Comparison of ENCODE assay signal across 20 cellular contexts in genomic region chr13:70585109-70585508, GRCh38.
"Had no signal": no experiment of that assay in that cellular context is flagged by ENCODE, and none has a peak within 500 bp of the region (broad histone marks: within the 10 kb centered on the region; RNA-seq: fewer than 3 reads in every experiment).

No MANE protein-coding gene starts in this region.

- H3K36me3 Mint-ChIP-seq: memory B cell; natural killer cell treated with Interleukin-12 subunit alpha and Interleukin-12 subunit beta and Interleukin-15 and Interleukin-18, amount 100 ng/mL, for 72 hours; neural progenitor cell; stimulated activated effector memory CD8-positive, alpha-beta T cell treated with anti-CD3 and anti-CD28 coated beads, Interleukin-12 subunit alpha, Interleukin-12 subunit beta, amount 100 ng/mL, for 72 hours; type B pancreatic cell had no signal

- H3K9me3 Mint-ChIP-seq: neural progenitor cell, type B pancreatic cell had no signal

- ATAC-seq: effector memory CD8-positive, alpha-beta T cell; gastroesophageal sphincter; lower lobe of right lung; natural killer cell treated with Interleukin-12 subunit alpha and Interleukin-12 subunit beta and Interleukin-15 and Interleukin-18, amount 100 ng/mL, for 72 hours; right cardiac atrium; stimulated activated effector memory CD8-positive, alpha-beta T cell treated with anti-CD3 and anti-CD28 coated beads, Interleukin-12 subunit alpha, Interleukin-12 subunit beta, amount 100 ng/mL, for 72 hours; stimulated activated naive CD8-positive, alpha-beta T cell treated with anti-CD3 and anti-CD28 coated beads, Interleukin-15, Interleukin-2, amounts not matched to agents 100 U/mL and 50 U/mL, for 24 hours had no signal

- DNase-seq: effector memory CD8-positive, alpha-beta T cell; glutamatergic neuron; left ventricle myocardium inferior; lower lobe of right lung; midbrain; nucleus accumbens; ovary; right cardiac atrium; stimulated activated CD4-positive, alpha-beta T cell treated with anti-CD3 and anti-CD28 coated beads, Interleukin-4, amount 100 ng/mL, for 1 hour; stimulated activated CD8-positive, alpha-beta memory T cell treated with anti-CD3 and anti-CD28 coated beads, Interleukin-4, amount 100 ng/mL, for 48 hours; stimulated activated naive CD8-positive, alpha-beta T cell treated with anti-CD3 and anti-CD28 coated beads, Interleukin-15, Interleukin-2, amounts not matched to agents 100 U/mL and 50 U/mL, for 24 hours; thyroid gland had no signal

- H3K4me3 Mint-ChIP-seq: dendritic cell treated with granulocyte-macrophage colony-stimulating factor and Interleukin-4, amounts not matched to agents 40 ng/mL and 50 ng/mL, for 4 days; effector memory CD8-positive, alpha-beta T cell; memory B cell; natural killer cell treated with Interleukin-12 subunit alpha and Interleukin-12 subunit beta and Interleukin-15 and Interleukin-18, amount 100 ng/mL, for 72 hours; neural progenitor cell; stimulated activated effector memory CD8-positive, alpha-beta T cell treated with anti-CD3 and anti-CD28 coated beads, Interleukin-12 subunit alpha, Interleukin-12 subunit beta, amount 100 ng/mL, for 72 hours; type B pancreatic cell had no signal

- H3K4me1 Mint-ChIP-seq: memory B cell; neural progenitor cell; stimulated activated effector memory CD8-positive, alpha-beta T cell treated with anti-CD3 and anti-CD28 coated beads, Interleukin-12 subunit alpha, Interleukin-12 subunit beta, amount 100 ng/mL, for 72 hours had no signal

- H3K27me3 Mint-ChIP-seq: dendritic cell treated with granulocyte-macrophage colony-stimulating factor and Interleukin-4, amounts not matched to agents 40 ng/mL and 50 ng/mL, for 4 days; effector memory CD8-positive, alpha-beta T cell; memory B cell; natural killer cell treated with Interleukin-12 subunit alpha and Interleukin-12 subunit beta and Interleukin-15 and Interleukin-18, amount 100 ng/mL, for 72 hours; progenitor cell of endocrine pancreas; type B pancreatic cell had no signal

- H3K27ac Mint-ChIP-seq: dendritic cell treated with granulocyte-macrophage colony-stimulating factor and Interleukin-4, amounts not matched to agents 40 ng/mL and 50 ng/mL, for 4 days; effector memory CD8-positive, alpha-beta T cell; memory B cell; natural killer cell treated with Interleukin-12 subunit alpha and Interleukin-12 subunit beta and Interleukin-15 and Interleukin-18, amount 100 ng/mL, for 72 hours; neural progenitor cell; progenitor cell of endocrine pancreas; stimulated activated effector memory CD8-positive, alpha-beta T cell treated with anti-CD3 and anti-CD28 coated beads, Interleukin-12 subunit alpha, Interleukin-12 subunit beta, amount 100 ng/mL, for 72 hours; type B pancreatic cell had no signal
